1 cellular context compared by ENCODE assay signal in genomic region chr15:40243126-40243810, GRCh38.
TF ChIP-seq lines count a peak whose summit lies in the region.

No MANE protein-coding gene starts in this region.

TF ChIP-seq in H1, 55 proteins besides CTCF, POLR2A, EP300 and RAD21:
- TF ChIP-seq E2F6 (IDR thresholded peaks at IDR 0.05) (peak; percentile 73), KDM1A (IDR thresholded peaks at IDR 0.05; ENCODE audit: borderline replicate concordance, low read length) (no peak)
